17 cellular contexts compared by ENCODE assay signal in the genomic region with DNA sequence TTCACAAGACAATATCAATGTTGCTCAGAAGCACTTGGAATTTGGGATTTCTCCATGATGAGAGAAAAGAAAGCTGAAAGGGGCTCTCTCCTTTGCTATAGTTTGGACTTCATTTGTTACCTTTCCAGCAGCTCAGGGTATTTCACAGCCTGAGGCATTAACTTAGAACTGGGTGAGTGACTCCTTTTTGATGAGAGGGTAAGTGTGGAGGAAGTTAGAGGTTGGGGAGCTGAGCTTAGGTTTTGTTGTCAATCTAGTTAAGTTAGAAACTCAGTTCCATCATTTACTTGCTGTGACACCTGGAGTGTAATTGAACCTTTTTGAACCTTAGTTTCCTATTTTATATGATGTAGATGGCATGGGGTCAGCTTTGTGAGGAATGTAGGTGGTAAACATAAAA.
DNase-seq lines count a peak whose midpoint lies in the region; ATAC-seq, FAIRE-seq and TF ChIP-seq lines count a peak whose summit lies in the region.
"Had no signal": no experiment of that assay in that cellular context is flagged by ENCODE, and none has a peak within 500 bp of the region (broad histone marks: within the 10 kb centered on the region; RNA-seq: fewer than 3 reads in every experiment).

No MANE protein-coding gene starts in this region.

- H3K27me3 ChIP-seq in Loucy (ENCODE audit: insufficient read depth, low read length, poor library complexity, severe bottlenecking) = no peaks in the 10 kb centered on the region
- no peaks in the 10 kb centered on the region for H3K27me3 ChIP-seq in adipocyte (replicated peaks; ENCODE audit: control insufficient read depth, insufficient read depth, low read length)
- no peaks in the 10 kb centered on the region for H3K27me3 ChIP-seq in neural progenitor cell
- H3K27me3 ChIP-seq: BLaER1 had no signal

- no peaks in the 10 kb centered on the region for H3K36me3 Mint-ChIP-seq in neural progenitor cell
- H3K36me3 Mint-ChIP-seq: CD8-positive, alpha-beta memory T cell had no signal

- no peaks in the 10 kb centered on the region for H3K36me3 ChIP-seq in Loucy (ENCODE audit: insufficient read depth, low read length)
- no peaks in the 10 kb centered on the region for H3K36me3 ChIP-seq in adipocyte (ENCODE audit: control insufficient read depth, insufficient read depth, low read length, severe bottlenecking)
- no peaks in the 10 kb centered on the region for H3K36me3 ChIP-seq in neural progenitor cell
- H3K36me3 ChIP-seq: BLaER1 had no signal

- POLR2A ChIA-PET in A549 (lab: Yijun Ruan, JAX) = no interaction called here

- CTCF ChIA-PET in A549 (lab: Yijun Ruan, JAX) = no interaction called here

- H3K27ac ChIP-seq in A549 (no peak overlapping the region), neural progenitor cell (no peak overlapping the region)
- H3K27ac ChIP-seq: 22Rv1, BLaER1, HL-60 had no signal

- FAIRE-seq in A549 (lab: Jason Lieb, UNC) = peak; percentile 43

- no peak for TF ChIP-seq EP300 in A549 (IDR thresholded peaks at IDR 0.05)

- no peak for TF ChIP-seq POLR2A in A549 (IDR thresholded peaks at IDR 0.05; ENCODE audit: low read length)

- DNase-seq in A549 (ENCODE audit: low read depth in 1 of 2, low spot score in 1 of 2) (no peak), adipocyte (ENCODE audit: low read depth) (peak; percentile 10), neural progenitor cell (ENCODE audit: low spot score) (peak; percentile 13), NCI-H2029 treated with DMSO at 0.1 percent for 48 hours (lab: John Stamatoyannopoulos, UW) (no peak), SHP77 treated with DMSO at 0.1 percent for 48 hours (lab: John Stamatoyannopoulos, UW) (no peak)
- no peak for DNase-seq in activated CD8-positive, alpha-beta memory T cell treated with anti-CD3 and anti-CD28 coated beads, Interleukin-2, amount 50 U/mL, for 48 hours
- DNase-seq: AML-193; Caco-2; CD8-positive, alpha-beta memory T cell; GOT3; HCEC 1CT; HFFc6 had no signal

- TF ChIP-seq RAD21 in A549 (conservative IDR thresholded peaks at IDR 0.05 in 1 of 2, IDR thresholded peaks at IDR 0.05 in 1 of 2) = no peak

- H3K27me3 Mint-ChIP-seq in neural progenitor cell (ENCODE audit: insufficient read depth, low read depth) = peaks cover 4% of the 10 kb centered on the region

- H3F3A ChIP-seq in Loucy (ENCODE audit: low read depth) (peaks cover 23% of the 10 kb centered on the region), neural progenitor cell (ENCODE audit: low read depth) (no peaks in the 10 kb centered on the region)

- no peaks in the 10 kb centered on the region for H3K9me2 ChIP-seq in Loucy (replicated peaks; ENCODE audit: low read depth, low read length)

- H3K79me2 ChIP-seq in Loucy (ENCODE audit: insufficient read depth, low read length) (no peaks in the 10 kb centered on the region), neural progenitor cell (ENCODE audit: low read depth) (no peaks in the 10 kb centered on the region)

- no peak overlapping the region for H3K27ac Mint-ChIP-seq in neural progenitor cell
- H3K27ac Mint-ChIP-seq: HFFc6 had no signal

- TF ChIP-seq CTCF in A549 (IDR thresholded peaks at IDR 0.05) = no peak
- no peak for TF ChIP-seq CTCF in Loucy (conservative IDR thresholded peaks at IDR 0.05; ENCODE audit: low read length)
- TF ChIP-seq CTCF in neural progenitor cell (IDR thresholded peaks at IDR 0.05) = no peak

- H3K4me3 Mint-ChIP-seq in neural progenitor cell = no peak overlapping the region
- H3K4me3 Mint-ChIP-seq: CD8-positive, alpha-beta memory T cell; HFFc6 had no signal

- H3K4me3 ChIP-seq in A549 (no peak overlapping the region), Loucy (ENCODE audit: low read length, poor library complexity, severe bottlenecking) (no peak overlapping the region), adipocyte (ENCODE audit: low read length) (no peak overlapping the region), neural progenitor cell (no peak overlapping the region)
- H3K4me3 ChIP-seq: BLaER1 had no signal

- ATAC-seq in A549 (no peak), HG02588 (IDR thresholded peaks at IDR 0.05; ENCODE audit: unreplicated experiment) (no peak)

- peaks cover 4% of the 10 kb centered on the region for H3K9me3 Mint-ChIP-seq in neural progenitor cell

- H4K20me1 ChIP-seq in Loucy (ENCODE audit: insufficient read depth, low read length, poor library complexity, severe bottlenecking) (no peaks in the 10 kb centered on the region), neural progenitor cell (ENCODE audit: low read depth) (no peaks in the 10 kb centered on the region)
- H4K20me1 ChIP-seq: BLaER1 had no signal

- H2AFZ ChIP-seq in Loucy (ENCODE audit: low read length) (peak overlapping the region; percentile 59; the same call in 1 of the 2 replicates), neural progenitor cell (replicated peaks) (no peak overlapping the region)

- H3K4me2 ChIP-seq in A549 (no peak overlapping the region), Loucy (ENCODE audit: low read depth, low read length, poor library complexity, severe bottlenecking) (peak overlapping the region; percentile 1), neural progenitor cell (no peak overlapping the region)
- H3K4me2 ChIP-seq: BLaER1 had no signal

- peaks cover 16% of the 10 kb centered on the region for H3K4me1 Mint-ChIP-seq in neural progenitor cell
- H3K4me1 Mint-ChIP-seq: CD8-positive, alpha-beta memory T cell had no signal

- H3K4me1 ChIP-seq in A549 = no peaks in the 10 kb centered on the region
- peaks cover 43% of the 10 kb centered on the region for H3K4me1 ChIP-seq in Loucy (ENCODE audit: insufficient read depth, low read length, poor library complexity, severe bottlenecking)
- H3K4me1 ChIP-seq in adipocyte (ENCODE audit: control insufficient read depth, insufficient read depth, low read length) = peaks cover 4% of the 10 kb centered on the region
- peaks cover 13% of the 10 kb centered on the region for H3K4me1 ChIP-seq in neural progenitor cell
- H3K4me1 ChIP-seq: Caco-2 had no signal

- H3K9me3 ChIP-seq in A549 (no peaks in the 10 kb centered on the region), Loucy (ENCODE audit: insufficient read depth, low read depth, low read length) (no peaks in the 10 kb centered on the region), adipocyte (ENCODE audit: control insufficient read depth, low read length) (no peaks in the 10 kb centered on the region), neural progenitor cell (ENCODE audit: low read depth) (no peaks in the 10 kb centered on the region)
- H3K9me3 ChIP-seq: BLaER1, Caco-2 had no signal

- H3K9ac ChIP-seq in Loucy (ENCODE audit: low read depth, low read length, poor library complexity, severe bottlenecking) (peak overlapping the region; percentile 29), adipocyte (ENCODE audit: low read length) (no peak overlapping the region), neural progenitor cell (no peak overlapping the region)
- H3K9ac ChIP-seq: BLaER1 had no signal

TF ChIP-seq in A549, 52 proteins besides CTCF, POLR2A, EP300 and RAD21:
- TF ChIP-seq PHF8 (IDR thresholded peaks at IDR 0.05; ENCODE audit: borderline replicate concordance, low read depth) (no peak), GATA3 (IDR thresholded peaks at IDR 0.05; ENCODE audit: borderline replicate concordance) (no peak), TP53 (CRISPR knock-in tag; IDR thresholded peaks at IDR 0.05) (no peak), RFX5 (IDR thresholded peaks at IDR 0.05) (no peak), HEYL (CRISPR knock-in tag; IDR thresholded peaks at IDR 0.05) (no peak), HDAC2 (IDR thresholded peaks at IDR 0.05) (no peak), CHD2 (IDR thresholded peaks at IDR 0.05; ENCODE audit: low read length, partially characterized antibody) (no peak), MAFK (IDR thresholded peaks at IDR 0.05; ENCODE audit: partially characterized antibody) (no peak), HMGXB4 (CRISPR knock-in tag; IDR thresholded peaks at IDR 0.05; ENCODE audit: borderline replicate concordance) (no peak), CBX2 (IDR thresholded peaks at IDR 0.05; ENCODE audit: borderline replicate concordance, low read depth) (no peak), RNF2 (IDR thresholded peaks at IDR 0.05; ENCODE audit: borderline replicate concordance, low read depth) (no peak), PBX3 (IDR thresholded peaks at IDR 0.05) (no peak), FOSL2 (IDR thresholded peaks at IDR 0.05) (no peak), FOSL2 (CRISPR knock-in tag; IDR thresholded peaks at IDR 0.05) (no peak), BHLHE40 (IDR thresholded peaks at IDR 0.05; ENCODE audit: low read depth, low read length) (no peak), RCOR1 (IDR thresholded peaks at IDR 0.05; ENCODE audit: low read depth, low read length) (no peak), KDM1A (IDR thresholded peaks at IDR 0.05; ENCODE audit: low read depth) (no peak)
- TF ChIP-seq, protein P1, sequence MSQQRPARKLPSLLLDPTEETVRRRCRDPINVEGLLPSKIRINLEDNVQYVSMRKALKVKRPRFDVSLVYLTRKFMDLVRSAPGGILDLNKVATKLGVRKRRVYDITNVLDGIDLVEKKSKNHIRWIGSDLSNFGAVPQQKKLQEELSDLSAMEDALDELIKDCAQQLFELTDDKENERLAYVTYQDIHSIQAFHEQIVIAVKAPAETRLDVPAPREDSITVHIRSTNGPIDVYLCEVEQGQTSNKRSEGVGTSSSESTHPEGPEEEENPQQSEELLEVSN (IDR thresholded peaks at IDR 0.05; ENCODE audit: borderline replicate concordance, low read depth) = no peak

Comparison
In these comparisons a context has a peak if more than half of its experiments do, and no peak if none do; other contexts are left out.
1. DNase-seq: peak in adipocyte (single experiment) and neural progenitor cell (single experiment); none in A549 (0 of 2), activated CD8-positive, alpha-beta memory T cell treated with anti-CD3 and anti-CD28 coated beads, Interleukin-2, amount 50 U/mL, for 48 hours (single experiment), NCI-H2029 treated with DMSO at 0.1 percent for 48 hours (single experiment) and SHP77 treated with DMSO at 0.1 percent for 48 hours (single experiment).